In the genomic region with DNA sequence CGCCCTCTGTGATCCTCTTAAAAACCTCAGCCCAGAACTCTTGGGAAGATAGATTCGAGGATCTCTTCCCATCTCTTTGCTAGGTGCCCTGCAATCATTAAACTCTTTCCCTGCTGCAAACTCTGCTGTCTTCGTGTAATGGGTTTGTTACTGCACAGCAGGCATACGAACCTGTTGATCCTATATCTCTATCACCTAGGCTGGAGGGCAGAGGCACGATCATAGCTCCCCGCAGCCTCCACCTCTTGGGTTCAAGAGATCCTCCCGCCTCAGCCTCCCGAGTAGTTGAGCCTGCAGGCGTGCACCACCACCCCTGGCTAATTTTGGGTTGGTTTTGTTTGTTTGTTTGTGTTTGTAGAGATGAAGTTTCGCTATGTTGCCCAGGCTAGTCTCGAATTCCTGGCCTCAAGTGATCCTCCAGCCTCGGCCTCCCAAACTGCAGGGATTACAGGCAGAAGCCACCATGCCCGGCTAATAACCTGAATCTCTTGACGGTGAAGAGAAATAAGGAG, we compare ENCODE assay signal across 8 cellular contexts. TPM values are rescaled to one million over a fixed set of nuclear protein-coding genes. Genes with fewer than 3 reads are reported as not detected.
A peak's percentile ranks its signal among the peaks of the same experiment; 100 is the strongest.
DNase-seq lines count a peak whose midpoint lies in the region; ATAC-seq and TF ChIP-seq lines count a peak whose summit lies in the region.

No MANE protein-coding gene starts in this region.

- DNase-seq in left ventricle myocardium inferior (no peak), Right ventricle myocardium superior (no peak), breast epithelium (ENCODE audit: low spot score in 2 of 2) (no peak)

- peaks cover 18% of the 10 kb centered on the region for H3K4me1 ChIP-seq in left ventricle myocardium inferior
- H3K4me1 ChIP-seq in breast epithelium, result no peaks in the 10 kb centered on the region
- H3K4me1 ChIP-seq in mononuclear cell (ENCODE audit: insufficient read depth, low read length), result peaks cover 17% of the 10 kb centered on the region

- H3K27me3 ChIP-seq in left ventricle myocardium inferior (ENCODE audit: low read depth) (no peaks in the 10 kb centered on the region), breast epithelium (no peaks in the 10 kb centered on the region), mononuclear cell (ENCODE audit: insufficient read depth, low read length) (no peaks in the 10 kb centered on the region)

- no peak for TF ChIP-seq POLR2A in breast epithelium (IDR thresholded peaks at IDR 0.05)

- intact Hi-C loops in left ventricle myocardium inferior (cut with micrococcal nuclease), result no loop called here
- intact Hi-C loops in Right ventricle myocardium superior (cut with DNase I), result no loop called here
- intact Hi-C loops in breast epithelium (cut with DNase I; ENCODE audit: low total_unique reads), result no loop called here

- no peaks in the 10 kb centered on the region for H3K9me3 ChIP-seq in left ventricle myocardium inferior (replicated peaks)
- H3K9me3 ChIP-seq in breast epithelium, result no peaks in the 10 kb centered on the region
- H3K9me3 ChIP-seq in mononuclear cell (ENCODE audit: low read depth, low read length), result no peaks in the 10 kb centered on the region

- H3K36me3 ChIP-seq in left ventricle myocardium inferior (peaks cover 17% of the 10 kb centered on the region), breast epithelium (no peaks in the 10 kb centered on the region)

- TF ChIP-seq CTCF in left ventricle myocardium inferior (IDR thresholded peaks at IDR 0.05; ENCODE audit: borderline replicate concordance) (no peak), breast epithelium (IDR thresholded peaks at IDR 0.05) (no peak)

- H3K4me3 ChIP-seq in left ventricle myocardium inferior, result peak overlapping the region; percentile 90
- peak overlapping the region; percentile 72 to 89 (median 84) for H3K4me3 ChIP-seq in breast epithelium
- H3K4me3 ChIP-seq in mononuclear cell (ENCODE audit: low read length), result peak overlapping the region; percentile 58

- H3K27ac ChIP-seq in left ventricle myocardium inferior (replicated peaks) (peak overlapping the region; percentile 83), breast epithelium (peak overlapping the region; percentile 83)

- ATAC-seq in Right ventricle myocardium superior (ENCODE audit: poor library complexity), result no peak
- no peak for ATAC-seq in GM19351 (IDR thresholded peaks at IDR 0.05; ENCODE audit: unreplicated experiment)
- ATAC-seq in HG02610 (IDR thresholded peaks at IDR 0.05; ENCODE audit: unreplicated experiment), result no peak
- ATAC-seq in HG02642 (IDR thresholded peaks at IDR 0.05; ENCODE audit: poor library complexity, unreplicated experiment), result no peak
- ATAC-seq in GM21576 (IDR thresholded peaks at IDR 0.05; ENCODE audit: unreplicated experiment), result no peak

RNA-seq across cellular contexts. Expression of a gene that starts 0.5 kb away (rescaled TPM):
- total RNA-seq in left ventricle myocardium inferior (8.4 TPM), Right ventricle myocardium superior (7.4 TPM), breast epithelium (1 to 10 TPM; 6.6 to 9.2 (median 7.9) TPM), mononuclear cell (0.21 TPM)

RNA-seq across cellular contexts. Expression of a gene that starts 30.7 kb away (rescaled TPM):
- total RNA-seq in left ventricle myocardium inferior (163 TPM), Right ventricle myocardium superior (139 TPM), breast epithelium (1 to 10 TPM in 1 of 3 donors, under 1 TPM in 2; 0.64 to 2.3 (median 0.66) TPM), mononuclear cell (0.10 TPM)

Comparison
In these comparisons a context has a peak if more than half of its experiments do, and no peak if none do; other contexts are left out.
1. RNA of a gene that starts 30.7 kb away (total RNA-seq): 163 TPM in left ventricle myocardium inferior (single experiment) and 139 TPM in Right ventricle myocardium superior (single experiment); 0.64 to 2.3 TPM in breast epithelium and 0.10 TPM in mononuclear cell (single experiment); every median in the first group is over 10 times any median in the second.
2. Peak in every context shown above with its lines, with median percentiles within 50 percentile points of each other: H3K4me3 ChIP-seq.